11 cellular contexts compared by ENCODE assay signal in genomic region chr19:40219721-40220276, GRCh38. TPM values are rescaled to one million over a fixed set of nuclear protein-coding genes. Genes with fewer than 3 reads are reported as not detected.
DNase-seq lines count a peak whose midpoint lies in the region; ATAC-seq and TF ChIP-seq lines count a peak whose summit lies in the region.
"Had no signal": no experiment of that assay in that cellular context is flagged by ENCODE, and none has a peak within 500 bp of the region (broad histone marks: within the 10 kb centered on the region; RNA-seq: fewer than 3 reads in every experiment).

No MANE protein-coding gene starts in this region.

- H3K27me3 ChIP-seq in foreskin keratinocyte: peaks cover 30% of the 10 kb centered on the region

- TF ChIP-seq CTCF in RWPE1 (conservative IDR thresholded peaks at IDR 0.05; ENCODE audit: low read depth) (no peak), foreskin keratinocyte (conservative IDR thresholded peaks at IDR 0.05) (no peak)

- POLR2A ChIA-PET in RWPE1 (lab: Yijun Ruan, JAX; ENCODE audit: low non-redundant PET): no interaction called here

- DNase-seq in AG08395 (ENCODE audit: low spot score): peak; percentile 43
- peak; percentile 73 for DNase-seq in HK-2 (ENCODE audit: unreplicated experiment)
- DNase-seq in RWPE1 (ENCODE audit: low spot score): peak; percentile 82
- DNase-seq in foreskin keratinocyte: peak; percentile 72 to 90
- DNase-seq in SKM-1 treated with dmso at 0.1 percent for 144 hours (lab: John Stamatoyannopoulos, UW; ENCODE audit: unreplicated experiment): no peak
- no peak for DNase-seq in NCI-H526 (lab: John Stamatoyannopoulos, UW)
- DNase-seq: activated T-cell treated with anti-CD3 and anti-CD28 coated beads for 4 hours, NCI-H2081 had no signal

- CTCF ChIA-PET in RWPE1 (lab: Yijun Ruan, JAX): interaction anchor here (0.7 kb wide), 1 partner anchor 80 kb away, joined by 5 read pairs; no protein-coding TSS in a partner anchor

- peak; percentile 70 for ATAC-seq in foreskin keratinocyte
- no peak for ATAC-seq in HG02623 (IDR thresholded peaks at IDR 0.05; ENCODE audit: unreplicated experiment)
- ATAC-seq in GM19023 (IDR thresholded peaks at IDR 0.05; ENCODE audit: unreplicated experiment): no peak
- ATAC-seq: gastroesophageal sphincter had no signal

- H3K4me1 ChIP-seq in foreskin keratinocyte: peaks cover 7% of the 10 kb centered on the region

- H3K27ac ChIP-seq in RWPE1 (no peak overlapping the region), foreskin keratinocyte (no peak overlapping the region)
- H3K27ac ChIP-seq: gastroesophageal sphincter had no signal

RNA-seq across cellular contexts. Expression of gene TTC9B, which starts 1.6 kb away (rescaled TPM):
- not detected in 2 replicates for total RNA-seq in foreskin keratinocyte
- not detected in 2 replicates for polyA plus RNA-seq in foreskin keratinocyte
- total RNA-seq: gastroesophageal sphincter had no signal

RNA-seq across cellular contexts. Expression of gene CCNP, which starts 6.7 kb away (rescaled TPM):
- total RNA-seq in foreskin keratinocyte: 0.11 and 0.24 TPM in 2 replicates
- 0.29 and 0.38 TPM in 2 replicates for polyA plus RNA-seq in foreskin keratinocyte

RNA-seq across cellular contexts. Expression of gene MAP3K10, which starts 28.6 kb away (rescaled TPM):
- total RNA-seq in foreskin keratinocyte: 8.7 and 9.2 TPM in 2 replicates
- 8.1 and 9.7 TPM in 2 replicates for polyA plus RNA-seq in foreskin keratinocyte

Comparison
In these comparisons a context has a peak if more than half of its experiments do, and no peak if none do; other contexts are left out.
1. DNase-seq: peak in AG08395 (single experiment), HK-2 (single experiment), RWPE1 (single experiment) and foreskin keratinocyte (2 of 2); none in SKM-1 treated with dmso at 0.1 percent for 144 hours (single experiment) and NCI-H526 (0 of 2).